Comparison of ENCODE assay signal across 1 cellular context in the genomic region with DNA sequence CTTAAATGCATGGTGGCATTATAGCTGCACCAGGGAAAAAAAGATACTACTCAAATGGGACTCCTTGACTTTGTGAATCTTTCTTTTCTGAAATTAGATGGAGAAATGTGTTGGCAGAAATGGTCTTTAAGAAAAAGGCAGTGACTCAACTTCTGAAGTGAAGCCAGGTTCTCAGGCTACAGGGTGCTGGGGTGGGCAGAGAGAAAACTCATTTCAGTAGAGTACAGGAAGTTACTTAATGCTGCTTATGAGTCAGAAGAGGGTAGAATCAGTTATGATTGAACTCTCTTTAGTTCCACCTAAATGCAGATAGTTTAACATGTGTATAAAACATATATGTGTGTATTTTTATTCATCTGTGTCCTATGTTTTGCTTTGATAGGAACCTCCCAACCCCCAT.
TF ChIP-seq lines count a peak whose summit lies in the region.

No MANE protein-coding gene starts in this region.

TF ChIP-seq in WTC11, 78 proteins besides CTCF, POLR2A, EP300 and RAD21 (continued from another document):
- TF ChIP-seq, protein P1, sequence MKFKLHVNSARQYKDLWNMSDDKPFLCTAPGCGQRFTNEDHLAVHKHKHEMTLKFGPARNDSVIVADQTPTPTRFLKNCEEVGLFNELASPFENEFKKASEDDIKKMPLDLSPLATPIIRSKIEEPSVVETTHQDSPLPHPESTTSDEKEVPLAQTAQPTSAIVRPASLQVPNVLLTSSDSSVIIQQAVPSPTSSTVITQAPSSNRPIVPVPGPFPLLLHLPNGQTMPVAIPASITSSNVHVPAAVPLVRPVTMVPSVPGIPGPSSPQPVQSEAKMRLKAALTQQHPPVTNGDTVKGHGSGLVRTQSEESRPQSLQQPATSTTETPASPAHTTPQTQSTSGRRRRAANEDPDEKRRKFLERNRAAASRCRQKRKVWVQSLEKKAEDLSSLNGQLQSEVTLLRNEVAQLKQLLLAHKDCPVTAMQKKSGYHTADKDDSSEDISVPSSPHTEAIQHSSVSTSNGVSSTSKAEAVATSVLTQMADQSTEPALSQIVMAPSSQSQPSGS (CRISPR knock-in tag; IDR thresholded peaks at IDR 0.05; ENCODE audit: borderline replicate concordance, low read depth) = no peak
